24 cellular contexts compared by ENCODE assay signal in the genomic region with DNA sequence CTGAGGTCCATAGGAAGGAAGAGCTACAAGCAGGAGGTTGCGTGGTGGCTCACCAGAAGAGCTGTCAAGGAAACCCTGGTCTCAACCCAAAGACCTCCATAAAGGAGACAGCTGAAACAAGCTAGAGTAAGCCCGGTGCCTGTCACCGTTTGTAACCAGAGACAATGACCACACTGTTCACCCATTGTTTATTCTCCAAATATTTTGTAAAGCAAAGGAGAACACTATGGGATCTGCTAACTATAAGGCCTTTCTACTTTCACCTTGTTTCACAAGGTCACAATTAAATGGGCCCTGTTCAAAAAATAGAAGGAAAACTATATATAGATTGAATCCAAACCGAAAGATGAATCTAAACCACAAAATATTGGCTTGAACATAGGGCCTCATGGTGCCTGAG.
"Had no signal": no experiment of that assay in that cellular context is flagged by ENCODE, and none has a peak within 500 bp of the region (broad histone marks: within the 10 kb centered on the region; RNA-seq: fewer than 3 reads in every experiment).

No MANE protein-coding gene starts in this region.

- H3K9me3 ChIP-seq: MG63, SJSA1 had no signal

- ATAC-seq: K562 had no signal

- H3K36me3 ChIP-seq: MG63, SJSA1 had no signal

- H3K27me3 ChIP-seq: MG63, SJSA1 had no signal

- DNase-seq: Kasumi-1, MG63, NCI-H1092, NCI-H1105 treated with DMSO at 0.1 percent for 48 hours, NCI-H1417 treated with DMSO at 0.1 percent for 48 hours, NCI-H146, NCI-H1694 treated with DMSO at 0.1 percent for 48 hours, NCI-H1930, NCI-H2081, NCI-H2107, NCI-H2227 treated with DMSO at 0.1 percent for 48 hours, NCI-H446, NCI-H510A, NCI-H524 treated with DMSO at 0.1 percent for 48 hours, NCI-H69, NCI-H774, Right ventricle myocardium superior, RPMI8226, SIG-M5 had no signal

- H3K4me1 ChIP-seq: SJSA1 had no signal

- H3K4me3 ChIP-seq: K562, MG63, SJSA1, SK-N-MC had no signal

- H3K27ac ChIP-seq: KMS-11, SJSA1, SK-N-MC had no signal

- H3K4me2 ChIP-seq: KMS-11 had no signal

- H3K9ac ChIP-seq: KMS-11 had no signal

- H3K36me3 Mint-ChIP-seq: IgD-negative memory B cell had no signal

- H3K4me3 Mint-ChIP-seq: IgD-negative memory B cell had no signal

- H3K27ac Mint-ChIP-seq: IgD-negative memory B cell had no signal

- H3K9me3 Mint-ChIP-seq: IgD-negative memory B cell had no signal
